2 cellular contexts compared by ENCODE assay signal in genomic region chr6:32643904-32644303, GRCh38.
A peak's percentile ranks its signal among the peaks of the same experiment; 100 is the strongest.
TF ChIP-seq lines count a peak whose summit lies in the region.

No MANE protein-coding gene starts in this region.

TF ChIP-seq in GM12891, 5 proteins besides CTCF, POLR2A, EP300 and RAD21:
- 0 out of 2 replicates have a peak, but pooled peaks have one; percentile 40 for TF ChIP-seq POU2F2 (IDR thresholded peaks at IDR 0.05; ENCODE audit: low read depth, low read length)
- TF ChIP-seq TAF1 (IDR thresholded peaks at IDR 0.05; ENCODE audit: low read depth, low read length), result no peak
- TF ChIP-seq POLR2AphosphoS5 (IDR thresholded peaks at IDR 0.05; ENCODE audit: low read depth, low read length), result peak; percentile 96
- no peak for TF ChIP-seq SPI1 (IDR thresholded peaks at IDR 0.05; ENCODE audit: low read depth, low read length)

TF ChIP-seq in GM12878, 131 proteins besides CTCF, POLR2A, EP300 and RAD21:
- TF ChIP-seq BACH1 (IDR thresholded peaks at IDR 0.05; ENCODE audit: borderline replicate concordance) (0 out of 2 replicates have a peak, but pooled peaks have one; percentile 43), YY1 (IDR thresholded peaks at IDR 0.05; ENCODE audit: low read depth, low read length) (no peak), POLR2AphosphoS5 (IDR thresholded peaks at IDR 0.05; ENCODE audit: low read length) (peak; percentile 88), PKNOX1 (IDR thresholded peaks at IDR 0.05) (no peak), PML (IDR thresholded peaks at IDR 0.05; ENCODE audit: low read length) (peak; percentile 58; the same call in 1 of the 2 replicates)
